In the genomic region with DNA sequence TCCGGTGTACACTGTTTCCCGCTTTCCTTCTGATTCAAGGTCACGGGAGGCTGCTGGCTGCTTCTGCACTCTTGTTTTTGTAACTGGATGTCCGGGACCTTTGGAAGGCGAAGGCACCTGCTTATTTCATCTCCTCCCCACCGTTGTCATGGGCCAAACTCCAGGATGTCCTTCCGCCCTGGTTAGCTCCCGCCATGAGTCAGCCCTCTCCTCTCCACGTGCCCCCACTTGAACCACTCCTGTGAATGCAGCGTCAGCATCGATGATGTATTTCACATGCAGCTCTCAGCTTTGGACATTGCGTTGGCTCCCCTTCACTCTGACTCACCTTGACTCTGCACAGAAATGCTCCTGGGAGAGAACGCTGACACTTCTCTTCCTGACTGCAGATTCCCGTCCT, we compare ENCODE assay signal across 1 cellular context.
TF ChIP-seq lines count a peak whose summit lies in the region.

No MANE protein-coding gene starts in this region.

TF ChIP-seq in HepG2, 621 proteins besides CTCF, POLR2A, EP300 and RAD21 (continued from another document and continues in another):
- TF ChIP-seq HNF4A (CRISPR knock-in tag; IDR thresholded peaks at IDR 0.05) = peak; percentile 48; the same call in 1 of the 2 replicates
- TF ChIP-seq PTBP1 (IDR thresholded peaks at IDR 0.05; ENCODE audit: low read depth, low read length, poor library complexity, severe bottlenecking) = no peak
- TF ChIP-seq KMT2B (CRISPR knock-in tag; IDR thresholded peaks at IDR 0.05) = peak; percentile 37; the same call in 1 of the 2 replicates
- TF ChIP-seq DNMT3B (CRISPR knock-in tag; conservative IDR thresholded peaks at IDR 0.05) = peak; percentile 83; the same call in 1 of the 2 replicates
- TF ChIP-seq, protein P1, sequence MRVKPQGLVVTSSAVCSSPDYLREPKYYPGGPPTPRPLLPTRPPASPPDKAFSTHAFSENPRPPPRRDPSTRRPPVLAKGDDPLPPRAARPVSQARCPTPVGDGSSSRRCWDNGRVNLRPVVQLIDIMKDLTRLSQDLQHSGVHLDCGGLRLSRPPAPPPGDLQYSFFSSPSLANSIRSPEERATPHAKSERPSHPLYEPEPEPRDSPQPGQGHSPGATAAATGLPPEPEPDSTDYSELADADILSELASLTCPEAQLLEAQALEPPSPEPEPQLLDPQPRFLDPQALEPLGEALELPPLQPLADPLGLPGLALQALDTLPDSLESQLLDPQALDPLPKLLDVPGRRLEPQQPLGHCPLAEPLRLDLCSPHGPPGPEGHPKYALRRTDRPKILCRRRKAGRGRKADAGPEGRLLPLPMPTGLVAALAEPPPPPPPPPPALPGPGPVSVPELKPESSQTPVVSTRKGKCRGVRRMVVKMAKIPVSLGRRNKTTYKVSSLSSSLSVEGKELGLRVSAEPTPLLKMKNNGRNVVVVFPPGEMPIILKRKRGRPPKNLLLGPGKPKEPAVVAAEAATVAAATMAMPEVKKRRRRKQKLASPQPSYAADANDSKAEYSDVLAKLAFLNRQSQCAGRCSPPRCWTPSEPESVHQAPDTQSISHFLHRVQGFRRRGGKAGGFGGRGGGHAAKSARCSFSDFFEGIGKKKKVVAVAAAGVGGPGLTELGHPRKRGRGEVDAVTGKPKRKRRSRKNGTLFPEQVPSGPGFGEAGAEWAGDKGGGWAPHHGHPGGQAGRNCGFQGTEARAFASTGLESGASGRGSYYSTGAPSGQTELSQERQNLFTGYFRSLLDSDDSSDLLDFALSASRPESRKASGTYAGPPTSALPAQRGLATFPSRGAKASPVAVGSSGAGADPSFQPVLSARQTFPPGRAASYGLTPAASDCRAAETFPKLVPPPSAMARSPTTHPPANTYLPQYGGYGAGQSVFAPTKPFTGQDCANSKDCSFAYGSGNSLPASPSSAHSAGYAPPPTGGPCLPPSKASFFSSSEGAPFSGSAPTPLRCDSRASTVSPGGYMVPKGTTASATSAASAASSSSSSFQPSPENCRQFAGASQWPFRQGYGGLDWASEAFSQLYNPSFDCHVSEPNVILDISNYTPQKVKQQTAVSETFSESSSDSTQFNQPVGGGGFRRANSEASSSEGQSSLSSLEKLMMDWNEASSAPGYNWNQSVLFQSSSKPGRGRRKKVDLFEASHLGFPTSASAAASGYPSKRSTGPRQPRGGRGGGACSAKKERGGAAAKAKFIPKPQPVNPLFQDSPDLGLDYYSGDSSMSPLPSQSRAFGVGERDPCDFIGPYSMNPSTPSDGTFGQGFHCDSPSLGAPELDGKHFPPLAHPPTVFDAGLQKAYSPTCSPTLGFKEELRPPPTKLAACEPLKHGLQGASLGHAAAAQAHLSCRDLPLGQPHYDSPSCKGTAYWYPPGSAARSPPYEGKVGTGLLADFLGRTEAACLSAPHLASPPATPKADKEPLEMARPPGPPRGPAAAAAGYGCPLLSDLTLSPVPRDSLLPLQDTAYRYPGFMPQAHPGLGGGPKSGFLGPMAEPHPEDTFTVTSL (CRISPR knock-in tag; IDR thresholded peaks at IDR 0.05; ENCODE audit: borderline replicate concordance) = peak; percentile 57
- TF ChIP-seq ZNF335 (CRISPR knock-in tag; IDR thresholded peaks at IDR 0.05) = peak; percentile 53; the same call in 1 of the 2 replicates
- TF ChIP-seq ZNF101 (CRISPR knock-in tag; IDR thresholded peaks at IDR 0.05; ENCODE audit: borderline replicate concordance, low read depth) = no peak
- TF ChIP-seq, protein P2, sequence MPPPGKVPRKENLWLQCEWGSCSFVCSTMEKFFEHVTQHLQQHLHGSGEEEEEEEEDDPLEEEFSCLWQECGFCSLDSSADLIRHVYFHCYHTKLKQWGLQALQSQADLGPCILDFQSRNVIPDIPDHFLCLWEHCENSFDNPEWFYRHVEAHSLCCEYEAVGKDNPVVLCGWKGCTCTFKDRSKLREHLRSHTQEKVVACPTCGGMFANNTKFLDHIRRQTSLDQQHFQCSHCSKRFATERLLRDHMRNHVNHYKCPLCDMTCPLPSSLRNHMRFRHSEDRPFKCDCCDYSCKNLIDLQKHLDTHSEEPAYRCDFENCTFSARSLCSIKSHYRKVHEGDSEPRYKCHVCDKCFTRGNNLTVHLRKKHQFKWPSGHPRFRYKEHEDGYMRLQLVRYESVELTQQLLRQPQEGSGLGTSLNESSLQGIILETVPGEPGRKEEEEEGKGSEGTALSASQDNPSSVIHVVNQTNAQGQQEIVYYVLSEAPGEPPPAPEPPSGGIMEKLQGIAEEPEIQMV (CRISPR knock-in tag; IDR thresholded peaks at IDR 0.05; ENCODE audit: low read depth) = no peak
- TF ChIP-seq HDAC2 (CRISPR knock-in tag; IDR thresholded peaks at IDR 0.05) = peak; percentile 73
- peak; percentile 52; the same call in 1 of the 2 replicates for TF ChIP-seq RNF2 (conservative IDR thresholded peaks at IDR 0.05; ENCODE audit: low read depth)
- TF ChIP-seq CBX5 (CRISPR knock-in tag; IDR thresholded peaks at IDR 0.05; ENCODE audit: borderline replicate concordance) = 0 out of 2 replicates have a peak, but pooled peaks have one; percentile 63
- no peak for TF ChIP-seq GABPA (IDR thresholded peaks at IDR 0.05; ENCODE audit: low read depth, low read length)
- peak; percentile 69 for TF ChIP-seq GABPA (CRISPR knock-in tag; IDR thresholded peaks at IDR 0.05; ENCODE audit: low read depth)
- no peak for TF ChIP-seq ZNF614 (CRISPR knock-in tag; IDR thresholded peaks at IDR 0.05; ENCODE audit: borderline replicate concordance)
- peak; percentile 74 for TF ChIP-seq ZNF607 (CRISPR knock-in tag; IDR thresholded peaks at IDR 0.05; ENCODE audit: borderline replicate concordance)
- no peak for TF ChIP-seq EED (CRISPR knock-in tag; IDR thresholded peaks at IDR 0.05)
- TF ChIP-seq, protein P3, sequence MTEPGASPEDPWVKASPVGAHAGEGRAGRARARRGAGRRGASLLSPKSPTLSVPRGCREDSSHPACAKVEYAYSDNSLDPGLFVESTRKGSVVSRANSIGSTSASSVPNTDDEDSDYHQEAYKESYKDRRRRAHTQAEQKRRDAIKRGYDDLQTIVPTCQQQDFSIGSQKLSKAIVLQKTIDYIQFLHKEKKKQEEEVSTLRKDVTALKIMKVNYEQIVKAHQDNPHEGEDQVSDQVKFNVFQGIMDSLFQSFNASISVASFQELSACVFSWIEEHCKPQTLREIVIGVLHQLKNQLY (CRISPR knock-in tag; IDR thresholded peaks at IDR 0.05) = 0 out of 2 replicates have a peak, but pooled peaks have one; percentile 50
- no peak for TF ChIP-seq ZKSCAN8 (CRISPR knock-in tag; IDR thresholded peaks at IDR 0.05; ENCODE audit: borderline replicate concordance)
- TF ChIP-seq, protein P4, sequence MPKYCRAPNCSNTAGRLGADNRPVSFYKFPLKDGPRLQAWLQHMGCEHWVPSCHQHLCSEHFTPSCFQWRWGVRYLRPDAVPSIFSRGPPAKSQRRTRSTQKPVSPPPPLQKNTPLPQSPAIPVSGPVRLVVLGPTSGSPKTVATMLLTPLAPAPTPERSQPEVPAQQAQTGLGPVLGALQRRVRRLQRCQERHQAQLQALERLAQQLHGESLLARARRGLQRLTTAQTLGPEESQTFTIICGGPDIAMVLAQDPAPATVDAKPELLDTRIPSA (CRISPR knock-in tag; IDR thresholded peaks at IDR 0.05; ENCODE audit: borderline replicate concordance) = no peak
- TF ChIP-seq ZNF549 (CRISPR knock-in tag; IDR thresholded peaks at IDR 0.05) = no peak
- TF ChIP-seq, protein P5, sequence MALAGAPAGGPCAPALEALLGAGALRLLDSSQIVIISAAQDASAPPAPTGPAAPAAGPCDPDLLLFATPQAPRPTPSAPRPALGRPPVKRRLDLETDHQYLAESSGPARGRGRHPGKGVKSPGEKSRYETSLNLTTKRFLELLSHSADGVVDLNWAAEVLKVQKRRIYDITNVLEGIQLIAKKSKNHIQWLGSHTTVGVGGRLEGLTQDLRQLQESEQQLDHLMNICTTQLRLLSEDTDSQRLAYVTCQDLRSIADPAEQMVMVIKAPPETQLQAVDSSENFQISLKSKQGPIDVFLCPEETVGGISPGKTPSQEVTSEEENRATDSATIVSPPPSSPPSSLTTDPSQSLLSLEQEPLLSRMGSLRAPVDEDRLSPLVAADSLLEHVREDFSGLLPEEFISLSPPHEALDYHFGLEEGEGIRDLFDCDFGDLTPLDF (CRISPR knock-in tag; IDR thresholded peaks at IDR 0.05) = 0 out of 2 replicates have a peak, but pooled peaks have one; percentile 34
- TF ChIP-seq ZNF746 (CRISPR knock-in tag; IDR thresholded peaks at IDR 0.05) = peak; percentile 68; the same call in 1 of the 2 replicates
- TF ChIP-seq, protein P6, sequence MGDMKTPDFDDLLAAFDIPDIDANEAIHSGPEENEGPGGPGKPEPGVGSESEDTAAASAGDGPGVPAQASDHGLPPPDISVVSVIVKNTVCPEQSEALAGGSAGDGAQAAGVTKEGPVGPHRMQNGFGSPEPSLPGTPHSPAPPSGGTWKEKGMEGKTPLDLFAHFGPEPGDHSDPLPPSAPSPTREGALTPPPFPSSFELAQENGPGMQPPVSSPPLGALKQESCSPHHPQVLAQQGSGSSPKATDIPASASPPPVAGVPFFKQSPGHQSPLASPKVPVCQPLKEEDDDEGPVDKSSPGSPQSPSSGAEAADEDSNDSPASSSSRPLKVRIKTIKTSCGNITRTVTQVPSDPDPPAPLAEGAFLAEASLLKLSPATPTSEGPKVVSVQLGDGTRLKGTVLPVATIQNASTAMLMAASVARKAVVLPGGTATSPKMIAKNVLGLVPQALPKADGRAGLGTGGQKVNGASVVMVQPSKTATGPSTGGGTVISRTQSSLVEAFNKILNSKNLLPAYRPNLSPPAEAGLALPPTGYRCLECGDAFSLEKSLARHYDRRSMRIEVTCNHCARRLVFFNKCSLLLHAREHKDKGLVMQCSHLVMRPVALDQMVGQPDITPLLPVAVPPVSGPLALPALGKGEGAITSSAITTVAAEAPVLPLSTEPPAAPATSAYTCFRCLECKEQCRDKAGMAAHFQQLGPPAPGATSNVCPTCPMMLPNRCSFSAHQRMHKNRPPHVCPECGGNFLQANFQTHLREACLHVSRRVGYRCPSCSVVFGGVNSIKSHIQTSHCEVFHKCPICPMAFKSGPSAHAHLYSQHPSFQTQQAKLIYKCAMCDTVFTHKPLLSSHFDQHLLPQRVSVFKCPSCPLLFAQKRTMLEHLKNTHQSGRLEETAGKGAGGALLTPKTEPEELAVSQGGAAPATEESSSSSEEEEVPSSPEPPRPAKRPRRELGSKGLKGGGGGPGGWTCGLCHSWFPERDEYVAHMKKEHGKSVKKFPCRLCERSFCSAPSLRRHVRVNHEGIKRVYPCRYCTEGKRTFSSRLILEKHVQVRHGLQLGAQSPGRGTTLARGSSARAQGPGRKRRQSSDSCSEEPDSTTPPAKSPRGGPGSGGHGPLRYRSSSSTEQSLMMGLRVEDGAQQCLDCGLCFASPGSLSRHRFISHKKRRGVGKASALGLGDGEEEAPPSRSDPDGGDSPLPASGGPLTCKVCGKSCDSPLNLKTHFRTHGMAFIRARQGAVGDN (CRISPR knock-in tag; IDR thresholded peaks at IDR 0.05) = peak; percentile 95
- no peak for TF ChIP-seq CCDC6 (CRISPR knock-in tag; IDR thresholded peaks at IDR 0.05)
- TF ChIP-seq RFX3 (CRISPR knock-in tag; IDR thresholded peaks at IDR 0.05) = no peak
- TF ChIP-seq MIER3 (CRISPR knock-in tag; IDR thresholded peaks at IDR 0.05; ENCODE audit: borderline replicate concordance) = peak; percentile 88; the same call in 1 of the 2 replicates
- TF ChIP-seq SP2 (CRISPR knock-in tag; IDR thresholded peaks at IDR 0.05) = no peak
- no peak for TF ChIP-seq RARG (CRISPR knock-in tag; IDR thresholded peaks at IDR 0.05; ENCODE audit: low read depth)
- TF ChIP-seq, protein P7, sequence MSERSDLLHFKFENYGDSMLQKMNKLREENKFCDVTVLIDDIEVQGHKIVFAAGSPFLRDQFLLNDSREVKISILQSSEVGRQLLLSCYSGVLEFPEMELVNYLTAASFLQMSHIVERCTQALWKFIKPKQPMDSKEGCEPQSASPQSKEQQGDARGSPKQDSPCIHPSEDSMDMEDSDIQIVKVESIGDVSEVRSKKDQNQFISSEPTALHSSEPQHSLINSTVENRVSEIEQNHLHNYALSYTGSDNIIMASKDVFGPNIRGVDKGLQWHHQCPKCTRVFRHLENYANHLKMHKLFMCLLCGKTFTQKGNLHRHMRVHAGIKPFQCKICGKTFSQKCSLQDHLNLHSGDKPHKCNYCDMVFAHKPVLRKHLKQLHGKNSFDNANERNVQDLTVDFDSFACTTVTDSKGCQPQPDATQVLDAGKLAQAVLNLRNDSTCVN (CRISPR knock-in tag; IDR thresholded peaks at IDR 0.05; ENCODE audit: borderline replicate concordance) = peak; percentile 69; the same call in 1 of the 2 replicates
- no peak for TF ChIP-seq NKX3-1 (CRISPR knock-in tag; IDR thresholded peaks at IDR 0.05)
- TF ChIP-seq ZMYM4 (CRISPR knock-in tag; IDR thresholded peaks at IDR 0.05) = peak; percentile 32; the same call in 1 of the 2 replicates
- TF ChIP-seq CEBPB (IDR thresholded peaks at IDR 0.05; ENCODE audit: borderline replicate concordance, low read depth, low read length) = peak; percentile 66
- TF ChIP-seq ZNF530 (CRISPR knock-in tag; IDR thresholded peaks at IDR 0.05; ENCODE audit: low read depth) = no peak
- TF ChIP-seq, protein P8, sequence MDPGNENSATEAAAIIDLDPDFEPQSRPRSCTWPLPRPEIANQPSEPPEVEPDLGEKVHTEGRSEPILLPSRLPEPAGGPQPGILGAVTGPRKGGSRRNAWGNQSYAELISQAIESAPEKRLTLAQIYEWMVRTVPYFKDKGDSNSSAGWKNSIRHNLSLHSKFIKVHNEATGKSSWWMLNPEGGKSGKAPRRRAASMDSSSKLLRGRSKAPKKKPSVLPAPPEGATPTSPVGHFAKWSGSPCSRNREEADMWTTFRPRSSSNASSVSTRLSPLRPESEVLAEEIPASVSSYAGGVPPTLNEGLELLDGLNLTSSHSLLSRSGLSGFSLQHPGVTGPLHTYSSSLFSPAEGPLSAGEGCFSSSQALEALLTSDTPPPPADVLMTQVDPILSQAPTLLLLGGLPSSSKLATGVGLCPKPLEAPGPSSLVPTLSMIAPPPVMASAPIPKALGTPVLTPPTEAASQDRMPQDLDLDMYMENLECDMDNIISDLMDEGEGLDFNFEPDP (CRISPR knock-in tag; conservative IDR thresholded peaks at IDR 0.05) = no peak
- TF ChIP-seq ZNF234 (CRISPR knock-in tag; conservative IDR thresholded peaks at IDR 0.05) = no peak
- TF ChIP-seq, protein P9, sequence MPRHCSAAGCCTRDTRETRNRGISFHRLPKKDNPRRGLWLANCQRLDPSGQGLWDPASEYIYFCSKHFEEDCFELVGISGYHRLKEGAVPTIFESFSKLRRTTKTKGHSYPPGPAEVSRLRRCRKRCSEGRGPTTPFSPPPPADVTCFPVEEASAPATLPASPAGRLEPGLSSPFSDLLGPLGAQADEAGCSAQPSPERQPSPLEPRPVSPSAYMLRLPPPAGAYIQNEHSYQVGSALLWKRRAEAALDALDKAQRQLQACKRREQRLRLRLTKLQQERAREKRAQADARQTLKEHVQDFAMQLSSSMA (CRISPR knock-in tag; IDR thresholded peaks at IDR 0.05) = peak; percentile 20; the same call in 1 of the 2 replicates
- TF ChIP-seq ZNF883 (CRISPR knock-in tag; IDR thresholded peaks at IDR 0.05; ENCODE audit: not compliant biosample characterization) = peak; percentile 37
- TF ChIP-seq FOXA3 (CRISPR knock-in tag; IDR thresholded peaks at IDR 0.05) = peak; percentile 54
- TF ChIP-seq, protein P10, sequence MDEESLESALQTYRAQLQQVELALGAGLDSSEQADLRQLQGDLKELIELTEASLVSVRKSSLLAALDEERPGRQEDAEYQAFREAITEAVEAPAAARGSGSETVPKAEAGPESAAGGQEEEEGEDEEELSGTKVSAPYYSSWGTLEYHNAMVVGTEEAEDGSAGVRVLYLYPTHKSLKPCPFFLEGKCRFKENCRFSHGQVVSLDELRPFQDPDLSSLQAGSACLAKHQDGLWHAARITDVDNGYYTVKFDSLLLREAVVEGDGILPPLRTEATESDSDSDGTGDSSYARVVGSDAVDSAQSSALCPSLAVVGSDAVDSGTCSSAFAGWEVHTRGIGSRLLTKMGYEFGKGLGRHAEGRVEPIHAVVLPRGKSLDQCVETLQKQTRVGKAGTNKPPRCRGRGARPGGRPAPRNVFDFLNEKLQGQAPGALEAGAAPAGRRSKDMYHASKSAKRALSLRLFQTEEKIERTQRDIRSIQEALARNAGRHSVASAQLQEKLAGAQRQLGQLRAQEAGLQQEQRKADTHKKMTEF (CRISPR knock-in tag; IDR thresholded peaks at IDR 0.05) = peak; percentile 73
- no peak for TF ChIP-seq ZNF121 (CRISPR knock-in tag; IDR thresholded peaks at IDR 0.05)
